ENCODE assay signal across 10 cellular contexts in the genomic region with DNA sequence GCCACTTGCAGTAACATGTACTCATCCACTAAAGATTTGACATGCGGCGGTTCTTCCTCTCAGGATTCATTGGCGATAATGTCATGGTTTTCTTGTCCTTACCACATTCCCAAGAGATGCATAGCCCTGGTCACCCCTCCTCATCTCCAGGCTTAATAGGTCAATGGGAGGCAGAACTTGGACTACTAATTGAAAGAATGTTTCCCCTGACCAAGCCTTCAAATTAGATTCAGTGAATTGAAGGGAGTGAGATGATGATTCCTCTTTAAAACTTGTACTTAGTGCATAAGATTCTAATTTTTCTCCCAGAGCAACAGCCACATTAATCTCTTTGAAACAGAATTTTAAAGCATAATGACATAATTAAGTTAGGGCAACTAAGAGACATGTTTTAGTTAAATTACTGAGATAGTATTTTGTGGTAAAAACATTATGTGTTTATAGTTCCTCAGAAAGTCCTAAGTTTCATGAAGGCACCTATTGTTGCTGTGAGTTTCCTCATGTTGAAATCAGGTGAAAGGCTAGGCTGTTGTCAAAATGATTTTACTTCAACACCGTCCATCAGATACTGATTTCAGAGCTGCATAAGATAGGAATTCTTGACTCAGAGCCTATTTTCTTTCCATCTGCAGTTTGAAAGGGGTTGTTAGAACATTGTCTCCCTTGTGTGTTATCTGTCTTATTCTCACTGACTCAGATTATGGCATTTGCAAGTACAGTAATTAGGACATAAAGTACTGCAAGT. TPM values are rescaled to one million over a fixed set of nuclear protein-coding genes. Genes with fewer than 3 reads are reported as not detected.
DNase-seq lines count a peak whose midpoint lies in the region; ATAC-seq and TF ChIP-seq lines count a peak whose summit lies in the region.
"Had no signal": no experiment of that assay in that cellular context is flagged by ENCODE, and none has a peak within 500 bp of the region (broad histone marks: within the 10 kb centered on the region; RNA-seq: fewer than 3 reads in every experiment).

No MANE protein-coding gene starts in this region.

- TF ChIP-seq CTCF in foreskin fibroblast (IDR thresholded peaks at IDR 0.05; ENCODE audit: low read depth, low read length), result no peak
- no peak for TF ChIP-seq CTCF in retinal pigment epithelial cell (conservative IDR thresholded peaks at IDR 0.05; ENCODE audit: low read depth, low read length)

- peaks cover 19% of the 10 kb centered on the region for H3K4me1 Mint-ChIP-seq in activated CD4-positive, alpha-beta T cell treated with anti-CD3 and anti-CD28 coated beads, Interleukin-2, amount 10 ng/mL, durations not matched to agents 24 days and 14 days

- no peak overlapping the region for H3K4me3 Mint-ChIP-seq in activated CD4-positive, alpha-beta T cell treated with anti-CD3 and anti-CD28 coated beads, Interleukin-2, amount 10 ng/mL, durations not matched to agents 24 days and 14 days

- ATAC-seq in SK-N-SH treated with all-trans-retinoic acid at 6 μM for 48 hours, result peak; percentile 61
- no peak for ATAC-seq in HG03342 (IDR thresholded peaks at IDR 0.05; ENCODE audit: unreplicated experiment)

- H3K4me3 ChIP-seq in foreskin fibroblast (ENCODE audit: low read depth in 1 of 2, low read length in 2 of 2) (no peak overlapping the region), retinal pigment epithelial cell (ENCODE audit: low read length) (no peak overlapping the region)

- H3K9me3 Mint-ChIP-seq in activated CD4-positive, alpha-beta T cell treated with anti-CD3 and anti-CD28 coated beads, Interleukin-2, amount 10 ng/mL, durations not matched to agents 24 days and 14 days, result no peaks in the 10 kb centered on the region

- H3K27me3 Mint-ChIP-seq in activated CD4-positive, alpha-beta T cell treated with anti-CD3 and anti-CD28 coated beads, Interleukin-2, amount 10 ng/mL, durations not matched to agents 24 days and 14 days, result no peaks in the 10 kb centered on the region

- DNase-seq in activated CD4-positive, alpha-beta T cell treated with anti-CD3 and anti-CD28 coated beads, Interleukin-2, amount 10 ng/mL, durations not matched to agents 24 days and 14 days, result no peak
- no peak for DNase-seq in activated CD4-positive, alpha-beta T cell treated with anti-CD3 and anti-CD28 coated beads for 48 hours
- DNase-seq in foreskin fibroblast, result peak; percentile 62 to 69
- DNase-seq in retinal pigment epithelial cell (ENCODE audit: low read depth), result peak; percentile 32
- DNase-seq in activated T-cell treated with anti-CD3 and anti-CD28 coated beads for 4 hours, result no peak
- no peak for DNase-seq in SHP77 (lab: John Stamatoyannopoulos, UW)
- DNase-seq: activated CD8-positive, alpha-beta memory T cell treated with anti-CD3 and anti-CD28 coated beads, Interleukin-2, amount 50 U/mL, for 4 hours; NCI-H1417 treated with DMSO at 0.1 percent for 48 hours had no signal

- H3K27ac Mint-ChIP-seq in activated CD4-positive, alpha-beta T cell treated with anti-CD3 and anti-CD28 coated beads, Interleukin-2, amount 10 ng/mL, durations not matched to agents 24 days and 14 days, result peak overlapping the region; percentile 14

- intact Hi-C loops in activated CD4-positive, alpha-beta T cell treated with anti-CD3 and anti-CD28 coated beads, Interleukin-2, amount 10 ng/mL, durations not matched to agents 24 days and 14 days (cut with micrococcal nuclease), result no loop called here

- H3K36me3 Mint-ChIP-seq in activated CD4-positive, alpha-beta T cell treated with anti-CD3 and anti-CD28 coated beads, Interleukin-2, amount 10 ng/mL, durations not matched to agents 24 days and 14 days (ENCODE audit: low read depth), result peaks cover 43% of the 10 kb centered on the region

TF ChIP-seq in SK-N-SH treated with all-trans-retinoic acid at 6 μM for 48 hours, 23 proteins besides CTCF, POLR2A, EP300 and RAD21 (continues in another document):
- TF ChIP-seq RARB (CRISPR knock-in tag; IDR thresholded peaks at IDR 0.05) (peak; percentile 52; the same call in 1 of the 2 replicates), BACH2 (CRISPR knock-in tag; IDR thresholded peaks at IDR 0.05; ENCODE audit: borderline replicate concordance) (no peak), ARNTL (CRISPR knock-in tag; IDR thresholded peaks at IDR 0.05; ENCODE audit: borderline replicate concordance, low read depth) (no peak), ISL1 (CRISPR knock-in tag; IDR thresholded peaks at IDR 0.05) (peak; percentile 99), ZNF70 (CRISPR knock-in tag; IDR thresholded peaks at IDR 0.05) (no peak), ESRRG (CRISPR knock-in tag; IDR thresholded peaks at IDR 0.05) (0 out of 2 replicates have a peak, but pooled peaks have one; percentile 44), ZNF565 (CRISPR knock-in tag; conservative IDR thresholded peaks at IDR 0.05; ENCODE audit: low read depth) (0 out of 2 replicates have a peak, but pooled peaks have one; percentile 55), PPARA (CRISPR knock-in tag; IDR thresholded peaks at IDR 0.05; ENCODE audit: borderline replicate concordance) (no peak), TCF4 (CRISPR knock-in tag; IDR thresholded peaks at IDR 0.05; ENCODE audit: borderline replicate concordance) (no peak; the same call in 1 of the 2 replicates), ZC3H10 (CRISPR knock-in tag; IDR thresholded peaks at IDR 0.05) (peak; percentile 97), CSDC2 (CRISPR knock-in tag; IDR thresholded peaks at IDR 0.05) (no peak)
- TF ChIP-seq, protein P1, sequence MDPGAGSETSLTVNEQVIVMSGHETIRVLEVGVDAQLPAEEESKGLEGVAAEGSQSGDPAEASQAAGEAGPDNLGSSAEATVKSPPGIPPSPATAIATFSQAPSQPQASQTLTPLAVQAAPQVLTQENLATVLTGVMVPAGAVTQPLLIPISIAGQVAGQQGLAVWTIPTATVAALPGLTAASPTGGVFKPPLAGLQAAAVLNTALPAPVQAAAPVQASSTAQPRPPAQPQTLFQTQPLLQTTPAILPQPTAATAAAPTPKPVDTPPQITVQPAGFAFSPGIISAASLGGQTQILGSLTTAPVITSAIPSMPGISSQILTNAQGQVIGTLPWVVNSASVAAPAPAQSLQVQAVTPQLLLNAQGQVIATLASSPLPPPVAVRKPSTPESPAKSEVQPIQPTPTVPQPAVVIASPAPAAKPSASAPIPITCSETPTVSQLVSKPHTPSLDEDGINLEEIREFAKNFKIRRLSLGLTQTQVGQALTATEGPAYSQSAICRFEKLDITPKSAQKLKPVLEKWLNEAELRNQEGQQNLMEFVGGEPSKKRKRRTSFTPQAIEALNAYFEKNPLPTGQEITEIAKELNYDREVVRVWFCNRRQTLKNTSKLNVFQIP (CRISPR knock-in tag; IDR thresholded peaks at IDR 0.05; ENCODE audit: borderline replicate concordance, low read depth), result peak; percentile 96
- TF ChIP-seq, protein P2, sequence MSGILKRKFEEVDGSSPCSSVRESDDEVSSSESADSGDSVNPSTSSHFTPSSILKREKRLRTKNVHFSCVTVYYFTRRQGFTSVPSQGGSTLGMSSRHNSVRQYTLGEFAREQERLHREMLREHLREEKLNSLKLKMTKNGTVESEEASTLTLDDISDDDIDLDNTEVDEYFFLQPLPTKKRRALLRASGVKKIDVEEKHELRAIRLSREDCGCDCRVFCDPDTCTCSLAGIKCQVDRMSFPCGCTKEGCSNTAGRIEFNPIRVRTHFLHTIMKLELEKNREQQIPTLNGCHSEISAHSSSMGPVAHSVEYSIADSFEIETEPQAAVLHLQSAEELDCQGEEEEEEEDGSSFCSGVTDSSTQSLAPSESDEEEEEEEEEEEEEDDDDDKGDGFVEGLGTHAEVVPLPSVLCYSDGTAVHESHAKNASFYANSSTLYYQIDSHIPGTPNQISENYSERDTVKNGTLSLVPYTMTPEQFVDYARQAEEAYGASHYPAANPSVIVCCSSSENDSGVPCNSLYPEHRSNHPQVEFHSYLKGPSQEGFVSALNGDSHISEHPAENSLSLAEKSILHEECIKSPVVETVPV (CRISPR knock-in tag; IDR thresholded peaks at IDR 0.05), result peak; percentile 83
- TF ChIP-seq, protein P3, sequence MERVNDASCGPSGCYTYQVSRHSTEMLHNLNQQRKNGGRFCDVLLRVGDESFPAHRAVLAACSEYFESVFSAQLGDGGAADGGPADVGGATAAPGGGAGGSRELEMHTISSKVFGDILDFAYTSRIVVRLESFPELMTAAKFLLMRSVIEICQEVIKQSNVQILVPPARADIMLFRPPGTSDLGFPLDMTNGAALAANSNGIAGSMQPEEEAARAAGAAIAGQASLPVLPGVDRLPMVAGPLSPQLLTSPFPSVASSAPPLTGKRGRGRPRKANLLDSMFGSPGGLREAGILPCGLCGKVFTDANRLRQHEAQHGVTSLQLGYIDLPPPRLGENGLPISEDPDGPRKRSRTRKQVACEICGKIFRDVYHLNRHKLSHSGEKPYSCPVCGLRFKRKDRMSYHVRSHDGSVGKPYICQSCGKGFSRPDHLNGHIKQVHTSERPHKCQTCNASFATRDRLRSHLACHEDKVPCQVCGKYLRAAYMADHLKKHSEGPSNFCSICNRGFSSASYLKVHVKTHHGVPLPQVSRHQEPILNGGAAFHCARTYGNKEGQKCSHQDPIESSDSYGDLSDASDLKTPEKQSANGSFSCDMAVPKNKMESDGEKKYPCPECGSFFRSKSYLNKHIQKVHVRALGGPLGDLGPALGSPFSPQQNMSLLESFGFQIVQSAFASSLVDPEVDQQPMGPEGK (CRISPR knock-in tag; IDR thresholded peaks at IDR 0.05; ENCODE audit: borderline replicate concordance), result peak; percentile 91

RNA-seq across cellular contexts. Expression of a gene that starts 48.5 kb away (rescaled TPM):
- 141 and 143 TPM in 2 replicates for total RNA-seq in activated CD4-positive, alpha-beta T cell treated with anti-CD3 and anti-CD28 coated beads, Interleukin-2, amount 10 ng/mL, durations not matched to agents 24 days and 14 days

RNA-seq across cellular contexts. Expression of a gene that starts 54.6 kb away (rescaled TPM):
- 63.4 and 64.5 TPM in 2 replicates for total RNA-seq in activated CD4-positive, alpha-beta T cell treated with anti-CD3 and anti-CD28 coated beads, Interleukin-2, amount 10 ng/mL, durations not matched to agents 24 days and 14 days

Comparison
In these comparisons a context has a peak if more than half of its experiments do, and no peak if none do; other contexts are left out.
1. DNase-seq: peak in foreskin fibroblast (2 of 2) and retinal pigment epithelial cell (single experiment); none in activated CD4-positive, alpha-beta T cell treated with anti-CD3 and anti-CD28 coated beads, Interleukin-2, amount 10 ng/mL, durations not matched to agents 24 days and 14 days (single experiment), activated CD4-positive, alpha-beta T cell treated with anti-CD3 and anti-CD28 coated beads for 48 hours (single experiment), activated T-cell treated with anti-CD3 and anti-CD28 coated beads for 4 hours (single experiment) and SHP77 (0 of 2).